20 cellular contexts compared by ENCODE assay signal in the genomic region with DNA sequence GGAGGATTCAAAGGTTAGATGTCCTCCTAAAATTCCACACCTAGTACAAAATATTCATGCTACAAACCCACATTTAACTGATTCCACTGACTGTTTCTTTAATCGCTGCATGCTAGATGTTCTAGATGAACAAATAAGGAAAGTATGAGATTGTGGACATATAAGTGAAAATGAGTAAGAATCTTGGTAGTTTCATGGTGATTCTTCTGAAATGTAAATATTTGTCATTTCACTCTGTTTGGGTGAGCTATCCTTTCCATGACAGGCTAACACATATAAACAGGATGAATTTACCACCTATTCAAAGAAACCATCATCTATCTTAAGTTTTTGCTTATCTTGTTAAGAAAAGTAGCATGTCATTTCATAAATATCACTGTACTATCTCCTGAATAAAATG. TPM values are rescaled to one million over a fixed set of nuclear protein-coding genes. Genes with fewer than 3 reads are reported as not detected.
DNase-seq lines count a peak whose midpoint lies in the region; ATAC-seq and TF ChIP-seq lines count a peak whose summit lies in the region.
"Had no signal": no experiment of that assay in that cellular context is flagged by ENCODE, and none has a peak within 500 bp of the region (broad histone marks: within the 10 kb centered on the region; RNA-seq: fewer than 3 reads in every experiment).

No MANE protein-coding gene starts in this region.

- CTCF ChIA-PET in PC-3 (lab: Charles Lee), result interaction anchor here (1.0 kb wide), 1 partner anchor 591 kb away, joined by 3 read pairs; no protein-coding TSS in a partner anchor

- DNase-seq in ELR (ENCODE audit: low read depth) (peak; percentile 70), PC-3 (peak; percentile 93), epithelial cell of esophagus (ENCODE audit: low read depth) (peak; percentile 23), esophagus squamous epithelium (lab: John Stamatoyannopoulos, UW) (no peak), NCI-H345 treated with DMSO at 0.1 percent for 48 hours (lab: John Stamatoyannopoulos, UW; ENCODE audit: unreplicated experiment) (no peak)
- DNase-seq: activated B cell treated with CpG ODN at 0.5 μM for 24 hours; activated CD4-positive, alpha-beta memory T cell treated with anti-CD3 and anti-CD28 coated beads for 36 hours; BE2C; cerebellar nuclear complex; DMS79 treated with DMSO at 0.1 percent for 48 hours; NCI-H1105 treated with DMSO at 0.1 percent for 48 hours; NCI-H524 treated with DMSO at 0.1 percent for 48 hours; stimulated activated CD4-positive, alpha-beta T cell treated with anti-CD3 and anti-CD28 coated beads, Interleukin-2, amount 100 ng/mL, for 24 hours; stimulated activated naive B cell treated with anti-CD40 and anti-IgM and Interleukin-4, amounts not matched to agents 10 μg/mL and 1 μg/mL and 100 μg/mL, for 72 hours had no signal

- intact Hi-C loops in PC-3 (cut with micrococcal nuclease), result loop anchor here (5.0 kb wide), 3 partner anchors 105 to 630 kb away; partner anchors contain the start of genes CTNND1, LPXN and ZFP91
- intact Hi-C loops in esophagus squamous epithelium (cut with DNase I), result no loop called here

- peak overlapping the region; percentile 38; the same call in 1 of the 2 replicates for H3K4me3 ChIP-seq in PC-3 (ENCODE audit: low read length)
- H3K4me3 ChIP-seq in epithelial cell of esophagus (ENCODE audit: low read length), result no peak overlapping the region
- no peak overlapping the region for H3K4me3 ChIP-seq in parathyroid adenoma (ENCODE audit: low read depth, low read length)
- H3K4me3 ChIP-seq in esophagus squamous epithelium, result no peak overlapping the region
- H3K4me3 ChIP-seq: skin epidermis, thoracic aorta had no signal

- peak overlapping the region; percentile 89 for H3K27ac ChIP-seq in PC-3 (ENCODE audit: low read length)
- peak overlapping the region; percentile 39 for H3K27ac ChIP-seq in parathyroid adenoma
- H3K27ac ChIP-seq in esophagus squamous epithelium, result no peak overlapping the region
- H3K27ac ChIP-seq: skin epidermis, thoracic aorta had no signal

- H3K4me1 ChIP-seq in PC-3 (ENCODE audit: insufficient read depth, low read length) (peaks cover 55% of the 10 kb centered on the region), parathyroid adenoma (peaks cover 3% of the 10 kb centered on the region), esophagus squamous epithelium (no peaks in the 10 kb centered on the region)
- H3K4me1 ChIP-seq: BE2C had no signal

- H4K20me1 ChIP-seq in PC-3 (ENCODE audit: low read length), result no peaks in the 10 kb centered on the region

- no peak for TF ChIP-seq POLR2A in esophagus squamous epithelium (IDR thresholded peaks at IDR 0.05)

- peaks cover 27% of the 10 kb centered on the region for H3F3A ChIP-seq in PC-3 (ENCODE audit: low read length, unreplicated experiment)

- H2AFZ ChIP-seq in PC-3 (ENCODE audit: low read length) (no peak overlapping the region), parathyroid adenoma (no peak overlapping the region)

- BruUV-seq in PC-3 (replicated peaks; lab: Mats Ljungman, UMichigan), result no TSS peak

- H3K9ac ChIP-seq in PC-3 (ENCODE audit: low read length) (peak overlapping the region; percentile 60), parathyroid adenoma (no peak overlapping the region)

- H3K36me3 ChIP-seq in PC-3 (ENCODE audit: low read depth, low read length) (peaks cover 5% of the 10 kb centered on the region; the same call in 1 of the 2 replicates), parathyroid adenoma (ENCODE audit: control insufficient read depth, insufficient read depth, low read length) (no peaks in the 10 kb centered on the region), esophagus squamous epithelium (no peaks in the 10 kb centered on the region)
- H3K36me3 ChIP-seq: BE2C, thoracic aorta had no signal

- TF ChIP-seq CTCF in PC-3 (conservative IDR thresholded peaks at IDR 0.05; ENCODE audit: low read depth, low read length) (no peak), epithelial cell of esophagus (IDR thresholded peaks at IDR 0.05; ENCODE audit: insufficient read depth, low read depth, low read length, missing control alignments) (no peak), parathyroid adenoma (IDR thresholded peaks at IDR 0.05) (no peak), esophagus squamous epithelium (IDR thresholded peaks at IDR 0.05) (no peak)

- no peaks in the 10 kb centered on the region for H3K9me2 ChIP-seq in PC-3 (replicated peaks; ENCODE audit: low read length)

- H3K27me3 ChIP-seq in PC-3 (ENCODE audit: low read length) (no peaks in the 10 kb centered on the region), parathyroid adenoma (ENCODE audit: control insufficient read depth, insufficient read depth, low read length) (no peaks in the 10 kb centered on the region), esophagus squamous epithelium (no peaks in the 10 kb centered on the region)
- H3K27me3 ChIP-seq: BE2C had no signal

- POLR2A ChIA-PET in PC-3 (lab: Charles Lee; ENCODE audit: unreplicated experiment), result interaction anchor here (0.6 to 1.1 kb wide), 2 partner anchors 57 to 76 kb away, joined by 3 to 5 read pairs; no protein-coding TSS in a partner anchor

- no peaks in the 10 kb centered on the region; the same call in 1 of the 2 replicates for H3K9me3 ChIP-seq in PC-3 (ENCODE audit: low read length)
- H3K9me3 ChIP-seq in parathyroid adenoma (ENCODE audit: control insufficient read depth, low read length), result no peaks in the 10 kb centered on the region
- H3K9me3 ChIP-seq in esophagus squamous epithelium, result peaks cover 0 to 6% (median 0%) of the 10 kb centered on the region in 3 donors
- H3K9me3 ChIP-seq: BE2C had no signal

- H3K4me2 ChIP-seq in PC-3 (ENCODE audit: low read length) (peak overlapping the region; percentile 73), parathyroid adenoma (ENCODE audit: low read length) (no peak overlapping the region)

- H3K79me2 ChIP-seq in PC-3 (ENCODE audit: low read length) (no peaks in the 10 kb centered on the region), parathyroid adenoma (no peaks in the 10 kb centered on the region)

- WGBS in esophagus squamous epithelium, 2 donors, result 56 to 82% methylated on average over 1 of the region's 1 CpG

- ATAC-seq in PC-3 (peak; percentile 59), HG03159 (IDR thresholded peaks at IDR 0.05; ENCODE audit: unreplicated experiment) (no peak)
- ATAC-seq: stimulated activated naive B cell treated with anti-CD40 and anti-IgM and Interleukin-4, amounts not matched to agents 10 μg/mL and 1 μg/mL and 100 μg/mL, for 72 hours had no signal

RNA-seq across cellular contexts. Expression of gene OR5B3, which starts 14.8 kb away (rescaled TPM):
- total RNA-seq in PC-3 (2014; rRNA removed) (not detected in 2 replicates), esophagus squamous epithelium (not detected)
- total RNA-seq: activated B cell treated with CpG ODN at 0.5 μM for 24 hours; activated CD4-positive, alpha-beta memory T cell treated with anti-CD3 and anti-CD28 coated beads for 36 hours; LHCN-M2; pulmonary artery endothelial cell; thoracic aorta had no signal

RNA-seq across cellular contexts. Expression of gene OR5B17, which starts 33.0 kb away (rescaled TPM):
- total RNA-seq in PC-3 (2014; rRNA removed), result not detected in 2 replicates
- total RNA-seq in esophagus squamous epithelium, result not detected
- total RNA-seq: activated B cell treated with CpG ODN at 0.5 μM for 24 hours; activated CD4-positive, alpha-beta memory T cell treated with anti-CD3 and anti-CD28 coated beads for 36 hours; LHCN-M2; pulmonary artery endothelial cell; thoracic aorta had no signal

RNA-seq across cellular contexts. Expression of gene OR5B2, which starts 36.0 kb away (rescaled TPM):
- not detected in 2 replicates for total RNA-seq in PC-3 (2014; rRNA removed)
- not detected for total RNA-seq in esophagus squamous epithelium
- total RNA-seq: activated B cell treated with CpG ODN at 0.5 μM for 24 hours; activated CD4-positive, alpha-beta memory T cell treated with anti-CD3 and anti-CD28 coated beads for 36 hours; LHCN-M2; pulmonary artery endothelial cell; thoracic aorta had no signal

RNA-seq across cellular contexts. Expression of gene OR5B12, which starts 50.2 kb away (rescaled TPM):
- total RNA-seq in PC-3 (2014; rRNA removed), result not detected in 2 replicates
- not detected for total RNA-seq in esophagus squamous epithelium
- total RNA-seq: activated B cell treated with CpG ODN at 0.5 μM for 24 hours; activated CD4-positive, alpha-beta memory T cell treated with anti-CD3 and anti-CD28 coated beads for 36 hours; LHCN-M2; pulmonary artery endothelial cell; thoracic aorta had no signal

Comparison
In these comparisons a context has a peak if more than half of its experiments do, and no peak if none do; other contexts are left out.
1. DNase-seq: peak in ELR (single experiment), PC-3 (single experiment) and epithelial cell of esophagus (single experiment); none in esophagus squamous epithelium (single experiment) and NCI-H345 treated with DMSO at 0.1 percent for 48 hours (single experiment).
2. H3K27ac ChIP-seq: peak in PC-3 (single experiment) and parathyroid adenoma (single experiment); none in esophagus squamous epithelium (0 of 4).